13 cellular contexts compared by ENCODE assay signal in genomic region chr9:133276001-133276884, GRCh38. TPM values are rescaled to one million over a fixed set of nuclear protein-coding genes. Genes with fewer than 3 reads are reported as not detected.
A peak's percentile ranks its signal among the peaks of the same experiment; 100 is the strongest.
DNase-seq lines count a peak whose midpoint lies in the region; ATAC-seq, FAIRE-seq and TF ChIP-seq lines count a peak whose summit lies in the region.
"Had no signal": no experiment of that assay in that cellular context is flagged by ENCODE, and none has a peak within 500 bp of the region (broad histone marks: within the 10 kb centered on the region; RNA-seq: fewer than 3 reads in every experiment).

No MANE protein-coding gene starts in this region.

- H3K9me3 ChIP-seq in H9 (ENCODE audit: control insufficient read depth, low read depth, low read length): no peaks in the 10 kb centered on the region
- H3K9me3 ChIP-seq in mesodermal cell (ENCODE audit: control insufficient read depth, low read length): peaks cover 15% of the 10 kb centered on the region
- H3K9me3 ChIP-seq in spleen: peaks cover 0 to 17% (median 7%) of the 10 kb centered on the region in 8 donors

- H2BK12ac ChIP-seq in H9 (ENCODE audit: insufficient read length, low read depth, low read length): no peak overlapping the region

- H3K14ac ChIP-seq in H9 (ENCODE audit: insufficient read depth, low read length): no peak overlapping the region

- H4K20me1 ChIP-seq in H9 (ENCODE audit: control insufficient read depth, insufficient read depth, insufficient read length): no peaks in the 10 kb centered on the region

- TF ChIP-seq CTCF in H9 (conservative IDR thresholded peaks at IDR 0.05) (no peak), coronary artery (IDR thresholded peaks at IDR 0.05) (no peak), spleen (IDR thresholded peaks at IDR 0.05 in 8 of 11, conservative IDR thresholded peaks at IDR 0.05 in 3 of 11) (no peak)

- TF ChIP-seq POLR2A in spleen (IDR thresholded peaks at IDR 0.05): no peak
- no peak for TF ChIP-seq POLR2A in H54 (IDR thresholded peaks at IDR 0.05; ENCODE audit: low read depth, low read length)

- H3K9me3 Mint-ChIP-seq in H9: peaks cover 7 to 8% of the 10 kb centered on the region in 2 experiments; a peak in 3 of 5 replicates

- no CpG with 5 or more reads among the region's 33 CpGs for WGBS in H9 (ENCODE audit: extremely low coverage, insufficient read length, low lambda C conversion rate)
- WGBS in mesodermal cell (ENCODE audit: insufficient coverage in 2 of 2), 2 experiments: 64 to 65% methylated on average over 27 to 28 of the region's 33 CpGs
- WGBS in spleen, 5 donors: 52 to 64% (median 59%) methylated on average over 25 to 33 of the region's 33 CpGs

- intact Hi-C loops in spleen (cut with DNase I; ENCODE audit: low total_unique reads): no loop called here

- H3K27ac ChIP-seq in H9 (ENCODE audit: insufficient read length, low read depth, low read length): no peak overlapping the region
- H3K27ac ChIP-seq in coronary artery: peak overlapping the region in 1 of 2 donors; percentile 63
- H3K27ac ChIP-seq in mesodermal cell (ENCODE audit: low read depth, low read length, severe bottlenecking): no peak overlapping the region
- H3K27ac ChIP-seq in spleen: peak overlapping the region in 1 of 8 donors; percentile 49
- H3K27ac ChIP-seq: epithelial cell of prostate had no signal

- H3K79me1 ChIP-seq in H9 (ENCODE audit: insufficient read depth, low read depth, low read length, poor library complexity, severe bottlenecking): no peaks in the 10 kb centered on the region

- H4K8ac ChIP-seq in H9 (replicated peaks; ENCODE audit: insufficient read length, low read depth, low read length): no peak overlapping the region

- H2AK5ac ChIP-seq in H9 (ENCODE audit: insufficient read length, low read length): no peak overlapping the region

- no peak overlapping the region for H3K27ac Mint-ChIP-seq in H9

- peaks cover 0 to 5% of the 10 kb centered on the region in 2 experiments; a peak in 1 of 4 replicates for H3K4me1 Mint-ChIP-seq in H9

- no peak for ATAC-seq in HG02938 (IDR thresholded peaks at IDR 0.05; ENCODE audit: unreplicated experiment)
- no peak for ATAC-seq in HG03457 (IDR thresholded peaks at IDR 0.05; ENCODE audit: unreplicated experiment)
- ATAC-seq in HG03097 (IDR thresholded peaks at IDR 0.05; ENCODE audit: low FRiP score, unreplicated experiment): no peak
- ATAC-seq: PC-3 had no signal

- H2AFZ ChIP-seq in H9 (ENCODE audit: low read length): no peak overlapping the region

- H3K18ac ChIP-seq in H9 (ENCODE audit: insufficient read length, low read depth, low read length): no peak overlapping the region

- H2BK5ac ChIP-seq in H9 (ENCODE audit: insufficient read length, low read length): no peak overlapping the region

- H2BK15ac ChIP-seq in H9 (ENCODE audit: low read depth, low read length): no peak overlapping the region

- H3T11ph ChIP-seq in H9 (ENCODE audit: low read length): no peak overlapping the region

- H2BK20ac ChIP-seq in H9 (ENCODE audit: low read depth, low read length, poor library complexity, severe bottlenecking): no peak overlapping the region

- H4K91ac ChIP-seq in H9 (ENCODE audit: insufficient read length, low read depth, low read length): no peak overlapping the region

- FAIRE-seq in H54 (lab: Jason Lieb, UNC): no peak
- FAIRE-seq: astrocyte had no signal

- H3K4ac ChIP-seq in H9 (ENCODE audit: low read depth, low read length): no peak overlapping the region

- peaks cover 3% of the 10 kb centered on the region for H3K23me2 ChIP-seq in H9 (ENCODE audit: insufficient read length, low read depth, low read length, poor library complexity, severe bottlenecking)

- H3K79me2 ChIP-seq in H9 (ENCODE audit: insufficient read depth, low read length): no peaks in the 10 kb centered on the region

- H3K23ac ChIP-seq in H9 (ENCODE audit: insufficient read length, low read depth, low read length): no peak overlapping the region

- peak overlapping the region; percentile 58 for H3K4me3 ChIP-seq in coronary artery
- peak overlapping the region; percentile 41 for H3K4me3 ChIP-seq in mesodermal cell (ENCODE audit: extremely low read depth, insufficient read depth, low read length, poor library complexity, severe bottlenecking)
- H3K4me3 ChIP-seq in spleen: peak overlapping the region in 5 of 8 donors; percentile 27 to 65 (median 40)

- H4K5ac ChIP-seq in H9 (ENCODE audit: insufficient read length, low read depth, low read length): no peak overlapping the region

- H3K36me3 ChIP-seq in mesodermal cell (ENCODE audit: control insufficient read depth, insufficient read depth, low read length) (no peaks in the 10 kb centered on the region), spleen (no peaks in the 10 kb centered on the region)

- peak overlapping the region; percentile 50 to 79 for H3K4me3 Mint-ChIP-seq in H9

- H3K4me1 ChIP-seq in H9 (ENCODE audit: insufficient read depth, low read length) (no peaks in the 10 kb centered on the region), mesodermal cell (ENCODE audit: control insufficient read depth, insufficient read depth, low read length, poor library complexity, severe bottlenecking) (no peaks in the 10 kb centered on the region), spleen (peaks cover 0 to 19% (median 11%) of the 10 kb centered on the region in 6 donors)

- H3K4me2 ChIP-seq in H9 (ENCODE audit: insufficient read depth, insufficient read length, low read length): peak overlapping the region; percentile 37

- no peak overlapping the region for H2BK120ac ChIP-seq in H9 (ENCODE audit: low read depth, low read length, poor library complexity, severe bottlenecking)

- DNase-seq in H9 (no peak), coronary artery (ENCODE audit: low spot score) (no peak), spleen (no peak), H54 (ENCODE audit: insufficient read length, low spot score) (no peak)
- DNase-seq: islet precursor cell, PC-3 had no signal

- no peak overlapping the region for H3K56ac ChIP-seq in H9 (ENCODE audit: insufficient read length, low read depth, low read length)

- H3K27me3 ChIP-seq in H9 (ENCODE audit: insufficient read depth, low read length) (peaks cover 21% of the 10 kb centered on the region), spleen (replicated peaks in 1 of 7) (peaks cover 0 to 58% (median 31%) of the 10 kb centered on the region in 7 donors)

- peaks cover 0 to 2% (median 0%) of the 10 kb centered on the region in 3 experiments; a peak in 1 of 7 replicates for H3K36me3 Mint-ChIP-seq in H9 (ENCODE audit: insufficient read depth in 1 of 3, low read depth in 3 of 3)

- no peak overlapping the region for H3K9ac ChIP-seq in H9 (ENCODE audit: extremely low read depth, insufficient read length, low read length)

- peaks cover 88% of the 10 kb centered on the region for H3K27me3 Mint-ChIP-seq in H9 (ENCODE audit: low read depth)

RNA-seq across cellular contexts. Expression of gene ABO, which starts 1.2 kb away (rescaled TPM):
- total RNA-seq in H9 (2021): 0.31 and 0.37 TPM in 2 replicates
- polyA plus RNA-seq in mesodermal cell (2013, experiment 1 of 2): 0.48 TPM
- polyA plus RNA-seq in mesodermal cell (2013, experiment 2 of 2): 0.40 TPM
- 1 to 10 TPM; 1.1 to 5.8 (median 2.7) TPM for total RNA-seq in spleen
- polyA plus RNA-seq in spleen: under 1 TPM; 0.26 to 0.96 (median 0.64) TPM
- total RNA-seq: astrocyte, PC-3, pulmonary artery endothelial cell had no signal

RNA-seq across cellular contexts. Expression of gene SURF6, which starts 59.7 kb away (rescaled TPM):
- 55.1 and 56.3 TPM in 2 replicates for total RNA-seq in H9 (2021)
- 17.5 TPM for polyA plus RNA-seq in mesodermal cell (2013, experiment 1 of 2)
- polyA plus RNA-seq in mesodermal cell (2013, experiment 2 of 2): 11.3 TPM
- total RNA-seq in spleen: 10 to 100 TPM; 13.2 to 20.0 (median 17.0) TPM
- 10 to 100 TPM; 13.2 to 28.6 (median 17.4) TPM for polyA plus RNA-seq in spleen
